Comparison of ENCODE assay signal across 9 cellular contexts in genomic region chrX:26649534-26649933, GRCh38.
DNase-seq lines count a peak whose midpoint lies in the region; ATAC-seq and TF ChIP-seq lines count a peak whose summit lies in the region.
"Had no signal": no experiment of that assay in that cellular context is flagged by ENCODE, and none has a peak within 500 bp of the region (broad histone marks: within the 10 kb centered on the region; RNA-seq: fewer than 3 reads in every experiment).

No MANE protein-coding gene starts in this region.

- intact Hi-C loops in Caco-2 (cut with micrococcal nuclease; ENCODE audit: unreplicated experiment): no loop called here

- no peaks in the 10 kb centered on the region for H3K4me1 ChIP-seq in Caco-2
- H3K4me1 ChIP-seq: adrenal gland had no signal

- CTCF ChIA-PET in Caco-2 (lab: Charles Lee): no interaction called here

- TF ChIP-seq CTCF in GM12865 (IDR thresholded peaks at IDR 0.05; ENCODE audit: insufficient read depth, low read depth, low read length, missing control alignments) (peak; percentile 42), WERI-Rb-1 (IDR thresholded peaks at IDR 0.05; ENCODE audit: low read depth, low read length) (peak; percentile 24; the same call in 1 of the 2 replicates), Caco-2 (IDR thresholded peaks at IDR 0.05; ENCODE audit: insufficient read depth in 1 of 2, low read depth in 1 of 2, low read length in 1 of 2, severe bottlenecking in 1 of 2, unreplicated experiment in 1 of 2) (peak in 1 of 2 experiments; percentile 32)

- POLR2A ChIA-PET in Caco-2 (lab: Charles Lee): no interaction called here

- DNase-seq in GM12865 (ENCODE audit: low read depth): peak; percentile 43
- DNase-seq in WERI-Rb-1: no peak
- DNase-seq in medulla oblongata (ENCODE audit: extremely low spot score): peak; percentile 2
- no peak for DNase-seq in NCI-H1105 treated with DMSO at 0.1 percent for 48 hours (lab: John Stamatoyannopoulos, UW)
- no peak for DNase-seq in COR-L47 (lab: John Stamatoyannopoulos, UW)
- no peak for DNase-seq in activated T-cell treated with anti-CD3 and anti-CD28 coated beads, Interleukin-2, amount 50 U/mL, for 48 hours
- DNase-seq in Caco-2: no peak

- peak; percentile 56 for ATAC-seq in HG03520 (IDR thresholded peaks at IDR 0.05; ENCODE audit: unreplicated experiment)

- H3K27me3 Mint-ChIP-seq in Caco-2 (ENCODE audit: insufficient read depth, unreplicated experiment): no peaks in the 10 kb centered on the region

- H3K4me3 ChIP-seq in GM12865 (ENCODE audit: low read depth, low read length): no peak overlapping the region
- no peak overlapping the region for H3K4me3 ChIP-seq in WERI-Rb-1 (ENCODE audit: low read depth, low read length)
- H3K4me3 ChIP-seq in Caco-2 (ENCODE audit: low read depth, low read length): no peak overlapping the region
- H3K4me3 ChIP-seq: adrenal gland had no signal

- H3K4me1 Mint-ChIP-seq in Caco-2 (ENCODE audit: low read depth, unreplicated experiment): no peaks in the 10 kb centered on the region

- H3K4me3 Mint-ChIP-seq in Caco-2 (ENCODE audit: unreplicated experiment): no peak overlapping the region

- H3K9me3 Mint-ChIP-seq in Caco-2 (ENCODE audit: unreplicated experiment): no peaks in the 10 kb centered on the region

- BruUV-seq in Caco-2 (replicated peaks; lab: Mats Ljungman, UMichigan): no TSS peak

- no peak overlapping the region for H3K27ac Mint-ChIP-seq in Caco-2 (ENCODE audit: unreplicated experiment)

- H3K27ac ChIP-seq in WERI-Rb-1: no peak overlapping the region
- H3K27ac ChIP-seq: adrenal gland had no signal

- no peaks in the 10 kb centered on the region for H3K36me3 Mint-ChIP-seq in Caco-2 (ENCODE audit: insufficient read depth, unreplicated experiment)

- peaks cover 7% of the 10 kb centered on the region for H3K9me3 ChIP-seq in WERI-Rb-1 (ENCODE audit: severe bottlenecking)
- no peaks in the 10 kb centered on the region for H3K9me3 ChIP-seq in Caco-2

- H3K27me3 ChIP-seq in WERI-Rb-1 (ENCODE audit: insufficient read depth, low read depth, severe bottlenecking) (no peaks in the 10 kb centered on the region), Caco-2 (replicated peaks; ENCODE audit: control insufficient read depth, insufficient read depth, low read length) (no peaks in the 10 kb centered on the region)
- H3K27me3 ChIP-seq: adrenal gland had no signal

- H3K36me3 ChIP-seq in WERI-Rb-1 (no peaks in the 10 kb centered on the region), Caco-2 (ENCODE audit: control insufficient read depth, insufficient read depth, low read length) (no peaks in the 10 kb centered on the region)
- H3K36me3 ChIP-seq: adrenal gland had no signal

Comparison
In these comparisons a context has a peak if more than half of its experiments do, and no peak if none do; other contexts are left out.
1. DNase-seq: peak in GM12865 (single experiment) and medulla oblongata (single experiment); none in WERI-Rb-1 (single experiment), NCI-H1105 treated with DMSO at 0.1 percent for 48 hours (single experiment), COR-L47 (single experiment), activated T-cell treated with anti-CD3 and anti-CD28 coated beads, Interleukin-2, amount 50 U/mL, for 48 hours (0 of 2) and Caco-2 (0 of 2).